Comparison of ENCODE assay signal across 10 cellular contexts in the genomic region with DNA sequence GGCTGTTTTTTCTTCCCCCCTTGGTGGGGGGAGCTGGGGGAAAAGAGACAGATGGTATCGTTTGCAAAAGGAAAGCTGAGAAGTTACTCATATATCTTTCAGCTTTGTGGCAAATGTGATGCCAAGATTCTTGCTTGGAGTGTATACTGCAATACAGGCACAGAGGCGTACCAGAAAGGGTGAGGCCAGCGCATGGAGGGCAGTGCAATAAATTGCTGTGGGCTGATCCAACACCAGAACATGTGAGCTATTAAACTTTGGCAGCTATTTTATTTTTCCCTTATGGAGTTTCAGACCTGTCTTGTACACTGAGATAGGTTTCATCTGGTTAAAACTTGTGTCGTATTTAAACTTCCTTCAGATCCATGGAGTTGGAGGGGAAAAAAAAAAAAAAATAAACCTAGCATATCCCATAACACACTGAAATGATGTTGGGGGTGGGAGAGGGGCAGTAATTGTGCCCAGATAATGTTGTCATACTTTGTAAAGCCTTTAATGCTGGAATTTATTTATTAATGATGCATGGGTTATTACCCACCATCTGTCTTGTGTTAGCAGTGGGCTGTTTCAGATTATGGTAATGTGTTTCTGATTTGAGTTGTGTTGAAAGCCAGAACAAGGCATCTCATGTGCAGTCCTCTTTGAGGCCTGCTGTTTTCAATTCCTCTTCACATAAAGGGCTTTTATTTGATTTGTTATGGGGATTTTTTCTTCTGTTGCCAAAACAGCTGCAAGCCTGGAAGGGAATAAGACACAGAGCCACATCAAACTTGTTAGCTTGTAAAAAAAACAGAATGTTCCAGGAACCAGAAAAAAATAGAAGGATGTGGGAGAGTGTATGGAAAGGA.
DNase-seq lines count a peak whose midpoint lies in the region; ATAC-seq, FAIRE-seq and TF ChIP-seq lines count a peak whose summit lies in the region.
"Had no signal": no experiment of that assay in that cellular context is flagged by ENCODE, and none has a peak within 500 bp of the region (broad histone marks: within the 10 kb centered on the region; RNA-seq: fewer than 3 reads in every experiment).

No MANE protein-coding gene starts in this region.

- H3K4me1 ChIP-seq in left ventricle myocardium inferior (peaks cover 6% of the 10 kb centered on the region), GM23248 (ENCODE audit: insufficient read depth) (no peaks in the 10 kb centered on the region)

- no peak overlapping the region for H3K9ac ChIP-seq in GM23248

- H3K4me1 Mint-ChIP-seq in stimulated activated memory B cell treated with anti-CD40 and anti-IgM and Interleukin-4, amounts not matched to agents 10 μg/mL and 1 μg/mL and 100 μg/mL, for 72 hours = no peaks in the 10 kb centered on the region
- no peaks in the 10 kb centered on the region for H3K4me1 Mint-ChIP-seq in HFFc6 (ENCODE audit: low read depth)

- TF ChIP-seq CTCF in left ventricle myocardium inferior (IDR thresholded peaks at IDR 0.05; ENCODE audit: borderline replicate concordance) = no peak
- TF ChIP-seq CTCF in HFFc6 (IDR thresholded peaks at IDR 0.05) = no peak

- H3K36me3 Mint-ChIP-seq in stimulated activated memory B cell treated with anti-CD40 and anti-IgM and Interleukin-4, amounts not matched to agents 10 μg/mL and 1 μg/mL and 100 μg/mL, for 72 hours = peaks cover 36% of the 10 kb centered on the region
- H3K36me3 Mint-ChIP-seq in HFFc6 (ENCODE audit: low read depth) = no peaks in the 10 kb centered on the region

- H3K27ac Mint-ChIP-seq in stimulated activated memory B cell treated with anti-CD40 and anti-IgM and Interleukin-4, amounts not matched to agents 10 μg/mL and 1 μg/mL and 100 μg/mL, for 72 hours = no peak overlapping the region
- no peak overlapping the region for H3K27ac Mint-ChIP-seq in HFFc6

- 13 to 14% methylated on average over 4 of the region's 4 CpGs for WGBS in GM23248 (ENCODE audit: low coverage in 1 of 2, low lambda C conversion rate in 2 of 2, missing lambda C conversion rate in 2 of 2), 2 experiments

- H3K9me3 ChIP-seq in left ventricle myocardium inferior (replicated peaks) = peaks cover 20% of the 10 kb centered on the region
- no peaks in the 10 kb centered on the region for H3K9me3 ChIP-seq in GM23248 (ENCODE audit: low read depth)

- in situ Hi-C loops in GM23248 (cut with MboI) = no loop called here

- H3K27me3 ChIP-seq in left ventricle myocardium inferior (ENCODE audit: low read depth) = no peaks in the 10 kb centered on the region
- H3K27me3 ChIP-seq in GM23248 (replicated peaks; ENCODE audit: insufficient read depth) = no peaks in the 10 kb centered on the region
- H3K27me3 ChIP-seq: cardiac muscle cell had no signal

- no peak overlapping the region for H3K4me3 ChIP-seq in left ventricle myocardium inferior
- H3K4me3 ChIP-seq in GM23248 = no peak overlapping the region
- H3K4me3 ChIP-seq: cardiac muscle cell had no signal

- H4K20me1 ChIP-seq in GM23248 (ENCODE audit: insufficient read depth) = no peaks in the 10 kb centered on the region

- intact Hi-C loops in left ventricle myocardium inferior (cut with micrococcal nuclease) = no loop called here
- intact Hi-C loops in sciatic nerve (cut with DNase I) = no loop called here

- DNase-seq in GM12891 (ENCODE audit: insufficient read length, low spot score) (no peak), left ventricle myocardium inferior (peak; percentile 31), sciatic nerve (ENCODE audit: low spot score) (no peak), NCI-H187 (lab: John Stamatoyannopoulos, UW) (no peak), GM23248 (no peak), HFFc6 (no peak)
- DNase-seq: DND-41 had no signal

- H2AFZ ChIP-seq in GM23248 = no peak overlapping the region

- no peak for TF ChIP-seq POLR2A in GM12891 (IDR thresholded peaks at IDR 0.05; ENCODE audit: low read depth, low read length)

- peak overlapping the region; percentile 62 for H3K27ac ChIP-seq in left ventricle myocardium inferior (replicated peaks)
- no peak overlapping the region for H3K27ac ChIP-seq in GM23248
- H3K27ac ChIP-seq: cardiac muscle cell had no signal

- FAIRE-seq in GM12891 (lab: Jason Lieb, UNC) = no peak

- no peaks in the 10 kb centered on the region for H3K79me2 ChIP-seq in GM23248 (ENCODE audit: insufficient read depth)

- no peak overlapping the region for H3K4me3 Mint-ChIP-seq in stimulated activated memory B cell treated with anti-CD40 and anti-IgM and Interleukin-4, amounts not matched to agents 10 μg/mL and 1 μg/mL and 100 μg/mL, for 72 hours
- H3K4me3 Mint-ChIP-seq in HFFc6 = no peak overlapping the region

- peaks cover 11% of the 10 kb centered on the region for H3K9me3 Mint-ChIP-seq in stimulated activated memory B cell treated with anti-CD40 and anti-IgM and Interleukin-4, amounts not matched to agents 10 μg/mL and 1 μg/mL and 100 μg/mL, for 72 hours
- peaks cover 26% of the 10 kb centered on the region for H3K9me3 Mint-ChIP-seq in HFFc6

- no peaks in the 10 kb centered on the region for H3F3A ChIP-seq in GM23248 (ENCODE audit: insufficient read depth)

- H3K36me3 ChIP-seq in left ventricle myocardium inferior (no peaks in the 10 kb centered on the region), GM23248 (ENCODE audit: low read depth) (no peaks in the 10 kb centered on the region)
- H3K36me3 ChIP-seq: cardiac muscle cell had no signal

- H3K4me2 ChIP-seq in GM23248 (ENCODE audit: unreplicated experiment) = no peak overlapping the region

- no peaks in the 10 kb centered on the region for H3K9me2 ChIP-seq in GM23248 (ENCODE audit: insufficient read depth)

- no peaks in the 10 kb centered on the region for H3K27me3 Mint-ChIP-seq in stimulated activated memory B cell treated with anti-CD40 and anti-IgM and Interleukin-4, amounts not matched to agents 10 μg/mL and 1 μg/mL and 100 μg/mL, for 72 hours
- H3K27me3 Mint-ChIP-seq in HFFc6 (ENCODE audit: insufficient read depth) = peaks cover 2% of the 10 kb centered on the region; the same call in 1 of the 2 replicates

- ATAC-seq in SK-N-SH treated with all-trans-retinoic acid at 6 μM for 48 hours = peak; percentile 33; the same call in 1 of the 3 replicates
- ATAC-seq in sciatic nerve = peak; percentile 93
- no peak for ATAC-seq in stimulated activated memory B cell treated with anti-CD40 and anti-IgM and Interleukin-4, amounts not matched to agents 10 μg/mL and 1 μg/mL and 100 μg/mL, for 72 hours

TF ChIP-seq in GM12891, 5 proteins besides CTCF, POLR2A, EP300 and RAD21:
- TF ChIP-seq POU2F2 (IDR thresholded peaks at IDR 0.05; ENCODE audit: low read depth, low read length) (no peak), SPI1 (IDR thresholded peaks at IDR 0.05; ENCODE audit: low read depth, low read length) (peak; percentile 5; the same call in 1 of the 2 replicates)

TF ChIP-seq in SK-N-SH treated with all-trans-retinoic acid at 6 μM for 48 hours, 23 proteins besides CTCF, POLR2A, EP300 and RAD21 (continues in another document):
- no peak for TF ChIP-seq ZFP30 (CRISPR knock-in tag; IDR thresholded peaks at IDR 0.05)
- TF ChIP-seq ISL1 (CRISPR knock-in tag; IDR thresholded peaks at IDR 0.05) = peak; percentile 93
- TF ChIP-seq ZNF565 (CRISPR knock-in tag; conservative IDR thresholded peaks at IDR 0.05; ENCODE audit: low read depth) = no peak
- TF ChIP-seq ZNF8 (CRISPR knock-in tag; IDR thresholded peaks at IDR 0.05) = peak; percentile 94
- peak; percentile 83 for TF ChIP-seq ESRRG (CRISPR knock-in tag; IDR thresholded peaks at IDR 0.05)
- peak; percentile 66; the same call in 1 of the 2 replicates for TF ChIP-seq GLIS3 (CRISPR knock-in tag; IDR thresholded peaks at IDR 0.05)
- TF ChIP-seq PPARA (CRISPR knock-in tag; IDR thresholded peaks at IDR 0.05; ENCODE audit: borderline replicate concordance) = peak; percentile 75; the same call in 1 of the 2 replicates
- TF ChIP-seq CSDC2 (CRISPR knock-in tag; IDR thresholded peaks at IDR 0.05) = no peak
- no peak for TF ChIP-seq ZC3H10 (CRISPR knock-in tag; IDR thresholded peaks at IDR 0.05)
- no peak for TF ChIP-seq ZFP3 (CRISPR knock-in tag; IDR thresholded peaks at IDR 0.05)
- peak; percentile 62; the same call in 1 of the 2 replicates for TF ChIP-seq ARNTL (CRISPR knock-in tag; IDR thresholded peaks at IDR 0.05; ENCODE audit: borderline replicate concordance, low read depth)
- peak; percentile 100 for TF ChIP-seq TCF4 (CRISPR knock-in tag; IDR thresholded peaks at IDR 0.05; ENCODE audit: borderline replicate concordance)
- peak; percentile 97 for TF ChIP-seq SNAI2 (CRISPR knock-in tag; IDR thresholded peaks at IDR 0.05)
- TF ChIP-seq OSR1 (CRISPR knock-in tag; IDR thresholded peaks at IDR 0.05) = no peak
- TF ChIP-seq, protein P1, sequence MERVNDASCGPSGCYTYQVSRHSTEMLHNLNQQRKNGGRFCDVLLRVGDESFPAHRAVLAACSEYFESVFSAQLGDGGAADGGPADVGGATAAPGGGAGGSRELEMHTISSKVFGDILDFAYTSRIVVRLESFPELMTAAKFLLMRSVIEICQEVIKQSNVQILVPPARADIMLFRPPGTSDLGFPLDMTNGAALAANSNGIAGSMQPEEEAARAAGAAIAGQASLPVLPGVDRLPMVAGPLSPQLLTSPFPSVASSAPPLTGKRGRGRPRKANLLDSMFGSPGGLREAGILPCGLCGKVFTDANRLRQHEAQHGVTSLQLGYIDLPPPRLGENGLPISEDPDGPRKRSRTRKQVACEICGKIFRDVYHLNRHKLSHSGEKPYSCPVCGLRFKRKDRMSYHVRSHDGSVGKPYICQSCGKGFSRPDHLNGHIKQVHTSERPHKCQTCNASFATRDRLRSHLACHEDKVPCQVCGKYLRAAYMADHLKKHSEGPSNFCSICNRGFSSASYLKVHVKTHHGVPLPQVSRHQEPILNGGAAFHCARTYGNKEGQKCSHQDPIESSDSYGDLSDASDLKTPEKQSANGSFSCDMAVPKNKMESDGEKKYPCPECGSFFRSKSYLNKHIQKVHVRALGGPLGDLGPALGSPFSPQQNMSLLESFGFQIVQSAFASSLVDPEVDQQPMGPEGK (CRISPR knock-in tag; IDR thresholded peaks at IDR 0.05; ENCODE audit: borderline replicate concordance) = peak; percentile 37; the same call in 1 of the 2 replicates
- TF ChIP-seq, protein P2, sequence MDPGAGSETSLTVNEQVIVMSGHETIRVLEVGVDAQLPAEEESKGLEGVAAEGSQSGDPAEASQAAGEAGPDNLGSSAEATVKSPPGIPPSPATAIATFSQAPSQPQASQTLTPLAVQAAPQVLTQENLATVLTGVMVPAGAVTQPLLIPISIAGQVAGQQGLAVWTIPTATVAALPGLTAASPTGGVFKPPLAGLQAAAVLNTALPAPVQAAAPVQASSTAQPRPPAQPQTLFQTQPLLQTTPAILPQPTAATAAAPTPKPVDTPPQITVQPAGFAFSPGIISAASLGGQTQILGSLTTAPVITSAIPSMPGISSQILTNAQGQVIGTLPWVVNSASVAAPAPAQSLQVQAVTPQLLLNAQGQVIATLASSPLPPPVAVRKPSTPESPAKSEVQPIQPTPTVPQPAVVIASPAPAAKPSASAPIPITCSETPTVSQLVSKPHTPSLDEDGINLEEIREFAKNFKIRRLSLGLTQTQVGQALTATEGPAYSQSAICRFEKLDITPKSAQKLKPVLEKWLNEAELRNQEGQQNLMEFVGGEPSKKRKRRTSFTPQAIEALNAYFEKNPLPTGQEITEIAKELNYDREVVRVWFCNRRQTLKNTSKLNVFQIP (CRISPR knock-in tag; IDR thresholded peaks at IDR 0.05; ENCODE audit: borderline replicate concordance, low read depth) = peak; percentile 40; the same call in 1 of the 2 replicates
